17 cellular contexts compared by ENCODE assay signal in the genomic region with DNA sequence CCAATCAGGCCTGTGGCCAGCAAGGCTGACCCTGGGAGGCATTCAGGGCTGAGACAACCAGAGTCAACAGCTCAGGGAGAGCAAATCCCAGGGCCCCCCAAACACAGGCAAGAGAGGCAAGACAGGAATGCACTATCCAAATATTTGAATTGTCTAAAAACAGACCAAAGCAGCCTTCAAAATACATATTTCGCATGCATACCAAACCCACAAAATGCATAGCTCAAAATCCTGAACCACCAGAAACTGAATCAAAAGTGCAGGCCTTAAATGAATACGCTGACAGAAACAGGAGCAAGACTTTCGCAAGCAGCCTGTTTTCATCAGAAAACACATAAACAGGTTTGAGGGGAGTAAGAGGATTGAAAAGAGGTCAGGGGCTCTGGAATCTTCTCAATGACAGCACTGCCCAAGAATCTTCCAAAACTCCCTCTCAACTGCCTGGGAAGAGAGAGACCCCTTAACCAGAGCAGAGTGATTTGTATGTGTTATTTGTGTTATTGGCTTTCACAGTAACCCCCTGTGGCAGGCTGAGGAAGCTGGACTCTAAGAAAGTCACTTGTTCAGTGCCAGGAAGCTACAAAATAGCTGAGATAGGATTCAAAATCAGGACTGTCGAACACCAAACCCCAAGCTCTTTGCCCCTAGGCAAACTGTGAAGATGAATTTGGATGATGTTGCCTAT.
DNase-seq lines count a peak whose midpoint lies in the region; ATAC-seq and TF ChIP-seq lines count a peak whose summit lies in the region.
"Had no signal": no experiment of that assay in that cellular context is flagged by ENCODE, and none has a peak within 500 bp of the region (broad histone marks: within the 10 kb centered on the region; RNA-seq: fewer than 3 reads in every experiment).

No MANE protein-coding gene starts in this region.

- CTCF ChIA-PET in Caco-2 (lab: Charles Lee), result interaction anchor here (0.6 to 1.2 kb wide), 9 partner anchors 12 to 1017 kb away, joined by 3 to 5 read pairs (median 3); a partner anchor contains a TSS

- DNase-seq in Caco-2, result peak; percentile 91 to 93
- peak; percentile 16 for DNase-seq in amniotic stem cell (lab: John Stamatoyannopoulos, UW)
- DNase-seq in hepatocyte (ENCODE audit: low spot score), result no peak
- no peak for DNase-seq in smooth muscle cell (lab: John Stamatoyannopoulos, UW; ENCODE audit: unreplicated experiment)
- DNase-seq in A172 (ENCODE audit: low spot score), result no peak
- DNase-seq in suprapubic skin (ENCODE audit: low spot score in 2 of 2), result no peak
- no peak for DNase-seq in stimulated activated CD4-positive, alpha-beta T cell treated with anti-CD3 and anti-CD28 coated beads, Interleukin-1b, Interleukin-23, amount 100 ng/mL, for 48 hours
- DNase-seq: activated CD4-positive, CD25-positive, alpha-beta regulatory T cell treated with anti-CD3 and anti-CD28 coated beads, Interleukin-2, amount 50 U/mL, for 72 hours; activated CD8-positive, alpha-beta memory T cell treated with anti-CD3 and anti-CD28 coated beads, Interleukin-2, amount 50 U/mL, for 48 hours; activated naive CD4-positive, alpha-beta T cell treated with anti-CD3 and anti-CD28 coated beads, Interleukin-2, amount 10 ng/mL, durations not matched to agents 7 days and 5 days; left ventricle myocardium superior; NCI-H2029; NCI-H526 treated with DMSO at 0.1 percent for 48 hours; Peyer's patch; stimulated activated naive CD4-positive, alpha-beta T cell treated with Interleukin-2 at 50 U/mL for 16 hours had no signal

- peak overlapping the region; percentile 30 for H3K4me3 Mint-ChIP-seq in Caco-2 (ENCODE audit: unreplicated experiment)
- H3K4me3 Mint-ChIP-seq: activated naive CD4-positive, alpha-beta T cell treated with anti-CD3 and anti-CD28 coated beads, Interleukin-2, amount 10 ng/mL, durations not matched to agents 7 days and 5 days had no signal

- H3K9ac ChIP-seq in smooth muscle cell (ENCODE audit: low read depth), result peak overlapping the region; percentile 2

- H3K4me3 ChIP-seq in Caco-2 (ENCODE audit: low read depth, low read length) (no peak overlapping the region), hepatocyte (no peak overlapping the region), smooth muscle cell (no peak overlapping the region), suprapubic skin (no peak overlapping the region)
- H3K4me3 ChIP-seq: Peyer's patch had no signal

- H4K20me1 ChIP-seq in hepatocyte (ENCODE audit: insufficient read depth, poor library complexity, severe bottlenecking) (no peaks in the 10 kb centered on the region), smooth muscle cell (ENCODE audit: low read depth) (no peaks in the 10 kb centered on the region)

- no peaks in the 10 kb centered on the region for H3K79me2 ChIP-seq in hepatocyte
- H3K79me2 ChIP-seq in smooth muscle cell (ENCODE audit: low read depth), result no peaks in the 10 kb centered on the region

- H2AFZ ChIP-seq in hepatocyte (no peak overlapping the region), smooth muscle cell (ENCODE audit: low read depth) (no peak overlapping the region)

- no peak for TF ChIP-seq EP300 in suprapubic skin (IDR thresholded peaks at IDR 0.05)

- no peaks in the 10 kb centered on the region for H3K36me3 ChIP-seq in Caco-2 (ENCODE audit: control insufficient read depth, insufficient read depth, low read length)
- no peaks in the 10 kb centered on the region for H3K36me3 ChIP-seq in hepatocyte (replicated peaks; ENCODE audit: insufficient read depth, low read depth)
- H3K36me3 ChIP-seq in smooth muscle cell (ENCODE audit: low read depth), result no peaks in the 10 kb centered on the region
- no peaks in the 10 kb centered on the region for H3K36me3 ChIP-seq in suprapubic skin
- H3K36me3 ChIP-seq: Peyer's patch had no signal

- H3K4me2 ChIP-seq in hepatocyte (no peak overlapping the region), smooth muscle cell (peak overlapping the region; percentile 47)

- peaks cover 36% of the 10 kb centered on the region for H3K4me1 Mint-ChIP-seq in Caco-2 (ENCODE audit: low read depth, unreplicated experiment)

- WGBS in hepatocyte (ENCODE audit: low lambda C conversion rate, missing lambda C conversion rate), result 59% methylated on average over 4 of the region's 4 CpGs
- 26% methylated on average over 4 of the region's 4 CpGs for WGBS in smooth muscle cell (ENCODE audit: low lambda C conversion rate)
- 89% methylated on average over 4 of the region's 4 CpGs for WGBS in suprapubic skin

- POLR2A ChIA-PET in Caco-2 (lab: Charles Lee), result interaction anchor here (0.6 to 1.7 kb wide), 5 partner anchors 16 to 174 kb away, joined by 3 to 5 read pairs (median 4); no protein-coding TSS in a partner anchor

- BruUV-seq in Caco-2 (replicated peaks; lab: Mats Ljungman, UMichigan), result TSS peak; percentile 61

- H3K9me3 ChIP-seq in Caco-2, result no peaks in the 10 kb centered on the region
- no peaks in the 10 kb centered on the region for H3K9me3 ChIP-seq in hepatocyte (ENCODE audit: low read depth)
- H3K9me3 ChIP-seq in smooth muscle cell (replicated peaks; ENCODE audit: low read depth), result no peaks in the 10 kb centered on the region
- H3K9me3 ChIP-seq in suprapubic skin, result no peaks in the 10 kb centered on the region
- H3K9me3 ChIP-seq: Peyer's patch had no signal

- no peaks in the 10 kb centered on the region for H3K27me3 Mint-ChIP-seq in Caco-2 (ENCODE audit: insufficient read depth, unreplicated experiment)

- H3K27ac ChIP-seq in hepatocyte (peak overlapping the region; percentile 41), smooth muscle cell (ENCODE audit: low read depth) (peak overlapping the region; percentile 77), suprapubic skin (no peak overlapping the region)
- H3K27ac ChIP-seq: C4-2B had no signal

- peak overlapping the region; percentile 96 for H3K27ac Mint-ChIP-seq in Caco-2 (ENCODE audit: unreplicated experiment)
- H3K27ac Mint-ChIP-seq: activated naive CD4-positive, alpha-beta T cell treated with anti-CD3 and anti-CD28 coated beads, Interleukin-2, amount 10 ng/mL, durations not matched to agents 7 days and 5 days had no signal

- peaks cover 34% of the 10 kb centered on the region for H3K9me3 Mint-ChIP-seq in Caco-2 (ENCODE audit: unreplicated experiment)
- H3K9me3 Mint-ChIP-seq: activated naive CD4-positive, alpha-beta T cell treated with anti-CD3 and anti-CD28 coated beads, Interleukin-2, amount 10 ng/mL, durations not matched to agents 7 days and 5 days had no signal

- intact Hi-C loops in Caco-2 (cut with micrococcal nuclease; ENCODE audit: unreplicated experiment), result loop anchor here (1.0 to 5.0 kb wide), 7 partner anchors 14 to 486 kb away; no protein-coding TSS in a partner anchor

- ATAC-seq in HG03442 (IDR thresholded peaks at IDR 0.05; ENCODE audit: unreplicated experiment), result no peak
- ATAC-seq: left ventricle myocardium superior had no signal

- H3K9me2 ChIP-seq in hepatocyte (replicated peaks; ENCODE audit: insufficient read depth), result no peaks in the 10 kb centered on the region

- H3F3A ChIP-seq in smooth muscle cell (ENCODE audit: low read depth), result peaks cover 12% of the 10 kb centered on the region

- H3K36me3 Mint-ChIP-seq in Caco-2 (ENCODE audit: insufficient read depth, unreplicated experiment), result no peaks in the 10 kb centered on the region

- H3K4me1 ChIP-seq in Caco-2 (peaks cover 48% of the 10 kb centered on the region), hepatocyte (ENCODE audit: insufficient read depth) (peaks cover 24% of the 10 kb centered on the region), smooth muscle cell (ENCODE audit: low read depth) (peaks cover 9% of the 10 kb centered on the region), suprapubic skin (peaks cover 16% of the 10 kb centered on the region)

- TF ChIP-seq CTCF in Caco-2 (IDR thresholded peaks at IDR 0.05; ENCODE audit: insufficient read depth in 1 of 2, low read depth in 1 of 2, low read length in 1 of 2, severe bottlenecking in 1 of 2, unreplicated experiment in 1 of 2) (no peak), hepatocyte (IDR thresholded peaks at IDR 0.05; ENCODE audit: poor library complexity) (no peak), smooth muscle cell (IDR thresholded peaks at IDR 0.05; ENCODE audit: borderline replicate concordance, insufficient read depth, poor library complexity, severe bottlenecking) (no peak), suprapubic skin (IDR thresholded peaks at IDR 0.05) (no peak)

- H3K27me3 ChIP-seq in Caco-2 (replicated peaks; ENCODE audit: control insufficient read depth, insufficient read depth, low read length), result no peaks in the 10 kb centered on the region
- no peaks in the 10 kb centered on the region for H3K27me3 ChIP-seq in hepatocyte
- no peaks in the 10 kb centered on the region for H3K27me3 ChIP-seq in smooth muscle cell (ENCODE audit: low read depth)
- no peaks in the 10 kb centered on the region for H3K27me3 ChIP-seq in suprapubic skin
- H3K27me3 ChIP-seq: Peyer's patch had no signal

- no peak for TF ChIP-seq POLR2A in suprapubic skin (IDR thresholded peaks at IDR 0.05)

Comparison
In these comparisons a context has a peak if more than half of its experiments do, and no peak if none do; other contexts are left out.
1. DNase-seq: peak in Caco-2 (2 of 2) and amniotic stem cell (single experiment); none in hepatocyte (single experiment), smooth muscle cell (single experiment), A172 (single experiment), suprapubic skin (0 of 2) and stimulated activated CD4-positive, alpha-beta T cell treated with anti-CD3 and anti-CD28 coated beads, Interleukin-1b, Interleukin-23, amount 100 ng/mL, for 48 hours (single experiment).